Comparison of ENCODE assay signal across 8 cellular contexts in genomic region chr1:222466150-222466865, GRCh38.
DNase-seq lines count a peak whose midpoint lies in the region; ATAC-seq, FAIRE-seq and TF ChIP-seq lines count a peak whose summit lies in the region.

No MANE protein-coding gene starts in this region.

- no peak overlapping the region for H3K9ac ChIP-seq in kidney (ENCODE audit: low read length in 2 of 2)

- TF ChIP-seq POLR2A in Peyer's patch (IDR thresholded peaks at IDR 0.05) = no peak

- H3K27ac ChIP-seq in Peyer's patch (peak overlapping the region in 3 of 4 donors; percentile 70 to 81 (median 71)), kidney (ENCODE audit: low read depth in 2 of 2, low read length in 2 of 2) (no peak overlapping the region)

- H3K9me3 ChIP-seq in Peyer's patch = no peaks in the 10 kb centered on the region
- H3K9me3 ChIP-seq in kidney (ENCODE audit: control insufficient read depth in 1 of 2, low read length in 2 of 2) = no peaks in the 10 kb centered on the region

- peak; percentile 69 for FAIRE-seq in kidney (lab: Jason Lieb, UNC)

- H3K4me3 ChIP-seq in Peyer's patch (no peak overlapping the region), kidney (ENCODE audit: low read length in 2 of 2) (no peak overlapping the region)

- no peaks in the 10 kb centered on the region for H3K27me3 ChIP-seq in Peyer's patch

- H3K27me3 Mint-ChIP-seq in stimulated activated memory B cell treated with anti-CD40 and anti-IgM and Interleukin-4, amounts not matched to agents 10 μg/mL and 1 μg/mL and 100 μg/mL, for 72 hours = no peaks in the 10 kb centered on the region

- ATAC-seq in GM18909 (IDR thresholded peaks at IDR 0.05; ENCODE audit: poor library complexity, unreplicated experiment) = peak; percentile 29
- no peak for ATAC-seq in stimulated activated memory B cell treated with anti-CD40 and anti-IgM and Interleukin-4, amounts not matched to agents 10 μg/mL and 1 μg/mL and 100 μg/mL, for 72 hours

- H3K36me3 ChIP-seq in Peyer's patch (no peaks in the 10 kb centered on the region), kidney (ENCODE audit: control insufficient read depth in 1 of 2, insufficient read depth in 2 of 2, low read length in 2 of 2) (no peaks in the 10 kb centered on the region)

- intact Hi-C loops in kidney (cut with DNase I) = no loop called here

- no peaks in the 10 kb centered on the region for H3K9me3 Mint-ChIP-seq in stimulated activated memory B cell treated with anti-CD40 and anti-IgM and Interleukin-4, amounts not matched to agents 10 μg/mL and 1 μg/mL and 100 μg/mL, for 72 hours

- H3K4me1 ChIP-seq in Peyer's patch = no peaks in the 10 kb centered on the region
- H3K4me1 ChIP-seq in kidney (ENCODE audit: control insufficient read depth in 1 of 2, insufficient read depth in 1 of 2, low read depth in 1 of 2, low read length in 2 of 2) = no peaks in the 10 kb centered on the region

- DNase-seq in Peyer's patch (no peak), kidney (no peak), NCI-H226 (no peak), GM20000 (ENCODE audit: low spot score) (no peak)
- DNase-seq in central memory CD4-positive, alpha-beta T cell = no peak
- no peak for DNase-seq in activated CD4-positive, alpha-beta T cell treated with anti-CD3 and anti-CD28 coated beads, Interleukin-2, amount 50 U/mL, for 4 hours

- H3K4me3 Mint-ChIP-seq in stimulated activated memory B cell treated with anti-CD40 and anti-IgM and Interleukin-4, amounts not matched to agents 10 μg/mL and 1 μg/mL and 100 μg/mL, for 72 hours = no peak overlapping the region

- peaks cover 11% of the 10 kb centered on the region for H3K4me1 Mint-ChIP-seq in stimulated activated memory B cell treated with anti-CD40 and anti-IgM and Interleukin-4, amounts not matched to agents 10 μg/mL and 1 μg/mL and 100 μg/mL, for 72 hours

- TF ChIP-seq CTCF in Peyer's patch (IDR thresholded peaks at IDR 0.05) (no peak), kidney (IDR thresholded peaks at IDR 0.05; ENCODE audit: borderline replicate concordance, extremely low read depth, insufficient read depth) (no peak), GM20000 (IDR thresholded peaks at IDR 0.05; ENCODE audit: extremely low read depth, missing control alignments) (no peak)

- peak overlapping the region; percentile 84 for H3K27ac Mint-ChIP-seq in stimulated activated memory B cell treated with anti-CD40 and anti-IgM and Interleukin-4, amounts not matched to agents 10 μg/mL and 1 μg/mL and 100 μg/mL, for 72 hours

- H3K36me3 Mint-ChIP-seq in stimulated activated memory B cell treated with anti-CD40 and anti-IgM and Interleukin-4, amounts not matched to agents 10 μg/mL and 1 μg/mL and 100 μg/mL, for 72 hours = no peaks in the 10 kb centered on the region

Comparison
In these comparisons a context has a peak if more than half of its experiments do, and no peak if none do; other contexts are left out.
1. H3K27ac ChIP-seq: peak in Peyer's patch (3 of 4); none in kidney (0 of 2).